1 cellular context compared by ENCODE assay signal in the genomic region with DNA sequence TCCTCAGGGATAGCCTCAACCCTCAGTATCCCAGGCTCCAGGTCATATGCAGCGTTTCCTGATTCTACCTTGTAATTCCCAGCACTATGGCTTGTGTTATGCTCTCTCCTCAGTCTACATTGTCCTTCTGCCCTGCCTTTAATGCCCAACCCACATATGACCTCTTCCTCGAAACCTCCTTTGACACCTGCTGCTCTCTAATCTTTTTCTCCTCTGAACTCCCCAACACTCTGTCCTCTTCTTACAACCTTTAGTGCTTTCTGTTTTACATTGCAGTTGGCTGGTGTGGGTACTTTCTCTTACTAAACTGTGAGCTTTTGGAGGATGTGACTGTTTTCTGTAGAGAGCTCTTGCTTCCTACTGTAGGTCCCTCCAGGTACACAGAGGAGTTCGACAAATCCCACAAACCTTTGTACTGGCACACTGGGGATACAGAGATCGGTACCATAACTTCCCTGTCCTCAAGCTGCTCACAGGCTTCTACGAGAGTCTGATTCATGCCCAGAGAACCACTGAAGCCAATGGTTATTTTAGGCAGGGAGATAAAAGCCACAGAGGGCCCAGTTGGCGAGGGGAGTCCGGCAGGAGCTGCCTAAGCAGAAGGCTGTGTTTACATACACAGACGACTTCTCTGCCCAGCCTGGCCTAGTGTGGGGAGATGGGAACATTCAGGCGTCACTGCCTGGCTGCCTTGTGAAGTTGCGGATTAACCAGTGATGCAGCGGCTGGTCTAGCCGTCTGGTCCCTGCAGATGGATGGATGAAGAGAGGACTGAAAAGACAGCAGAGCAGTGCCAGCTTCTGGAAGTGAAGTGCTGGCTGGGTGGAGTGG.
TF ChIP-seq lines count a peak whose summit lies in the region.

No MANE protein-coding gene starts in this region.

TF ChIP-seq in WTC11, 78 proteins besides CTCF, POLR2A, EP300 and RAD21 (continued from another document):
- TF ChIP-seq, protein P1, sequence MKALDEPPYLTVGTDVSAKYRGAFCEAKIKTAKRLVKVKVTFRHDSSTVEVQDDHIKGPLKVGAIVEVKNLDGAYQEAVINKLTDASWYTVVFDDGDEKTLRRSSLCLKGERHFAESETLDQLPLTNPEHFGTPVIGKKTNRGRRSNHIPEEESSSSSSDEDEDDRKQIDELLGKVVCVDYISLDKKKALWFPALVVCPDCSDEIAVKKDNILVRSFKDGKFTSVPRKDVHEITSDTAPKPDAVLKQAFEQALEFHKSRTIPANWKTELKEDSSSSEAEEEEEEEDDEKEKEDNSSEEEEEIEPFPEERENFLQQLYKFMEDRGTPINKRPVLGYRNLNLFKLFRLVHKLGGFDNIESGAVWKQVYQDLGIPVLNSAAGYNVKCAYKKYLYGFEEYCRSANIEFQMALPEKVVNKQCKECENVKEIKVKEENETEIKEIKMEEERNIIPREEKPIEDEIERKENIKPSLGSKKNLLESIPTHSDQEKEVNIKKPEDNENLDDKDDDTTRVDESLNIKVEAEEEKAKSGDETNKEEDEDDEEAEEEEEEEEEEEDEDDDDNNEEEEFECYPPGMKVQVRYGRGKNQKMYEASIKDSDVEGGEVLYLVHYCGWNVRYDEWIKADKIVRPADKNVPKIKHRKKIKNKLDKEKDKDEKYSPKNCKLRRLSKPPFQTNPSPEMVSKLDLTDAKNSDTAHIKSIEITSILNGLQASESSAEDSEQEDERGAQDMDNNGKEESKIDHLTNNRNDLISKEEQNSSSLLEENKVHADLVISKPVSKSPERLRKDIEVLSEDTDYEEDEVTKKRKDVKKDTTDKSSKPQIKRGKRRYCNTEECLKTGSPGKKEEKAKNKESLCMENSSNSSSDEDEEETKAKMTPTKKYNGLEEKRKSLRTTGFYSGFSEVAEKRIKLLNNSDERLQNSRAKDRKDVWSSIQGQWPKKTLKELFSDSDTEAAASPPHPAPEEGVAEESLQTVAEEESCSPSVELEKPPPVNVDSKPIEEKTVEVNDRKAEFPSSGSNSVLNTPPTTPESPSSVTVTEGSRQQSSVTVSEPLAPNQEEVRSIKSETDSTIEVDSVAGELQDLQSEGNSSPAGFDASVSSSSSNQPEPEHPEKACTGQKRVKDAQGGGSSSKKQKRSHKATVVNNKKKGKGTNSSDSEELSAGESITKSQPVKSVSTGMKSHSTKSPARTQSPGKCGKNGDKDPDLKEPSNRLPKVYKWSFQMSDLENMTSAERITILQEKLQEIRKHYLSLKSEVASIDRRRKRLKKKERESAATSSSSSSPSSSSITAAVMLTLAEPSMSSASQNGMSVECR (CRISPR knock-in tag; IDR thresholded peaks at IDR 0.05; ENCODE audit: borderline replicate concordance): no peak
- TF ChIP-seq FOXP1 (CRISPR knock-in tag; IDR thresholded peaks at IDR 0.05; ENCODE audit: borderline replicate concordance) (no peak), NFE2L1 (CRISPR knock-in tag; IDR thresholded peaks at IDR 0.05) (no peak), NR1H2 (CRISPR knock-in tag; IDR thresholded peaks at IDR 0.05) (no peak)
